In genomic region chr17:40561871-40562611, GRCh38 we compare ENCODE assay signal across 8 cellular contexts.
DNase-seq lines count a peak whose midpoint lies in the region; ATAC-seq and TF ChIP-seq lines count a peak whose summit lies in the region.

No MANE protein-coding gene starts in this region.

- H3K27me3 Mint-ChIP-seq in activated naive CD4-positive, alpha-beta T cell treated with anti-CD3 and anti-CD28 coated beads, Interleukin-2, amount 50 U/mL, for 24 hours = no peaks in the 10 kb centered on the region

- ATAC-seq in GM18517 (IDR thresholded peaks at IDR 0.05; ENCODE audit: unreplicated experiment) (peak; percentile 39), HG02970 (IDR thresholded peaks at IDR 0.05; ENCODE audit: low FRiP score, unreplicated experiment) (no peak)

- H3K4me1 Mint-ChIP-seq in activated naive CD4-positive, alpha-beta T cell treated with anti-CD3 and anti-CD28 coated beads, Interleukin-2, amount 50 U/mL, for 24 hours = peaks cover 79% of the 10 kb centered on the region

- peaks cover 29% of the 10 kb centered on the region for H3K36me3 Mint-ChIP-seq in activated naive CD4-positive, alpha-beta T cell treated with anti-CD3 and anti-CD28 coated beads, Interleukin-2, amount 50 U/mL, for 24 hours

- no peak overlapping the region for H3K4me3 ChIP-seq in retinal pigment epithelial cell (ENCODE audit: low read length)

- in situ Hi-C loops in KBM-7 (cut with MboI; ENCODE audit: low pct_unique_long_range_greater_than_20kb, low sequenced_read_pairs) = no loop called here

- peak; percentile 17 for TF ChIP-seq CTCF in retinal pigment epithelial cell (conservative IDR thresholded peaks at IDR 0.05; ENCODE audit: low read depth, low read length)

- DNase-seq in KBM-7 = peak; percentile 27
- DNase-seq in retinal pigment epithelial cell (ENCODE audit: low read depth) = no peak
- DNase-seq in DMS114 treated with DMSO at 0.1 percent for 48 hours (lab: John Stamatoyannopoulos, UW; ENCODE audit: unreplicated experiment) = no peak
- DNase-seq in C1 segment of cervical spinal cord (lab: John Stamatoyannopoulos, UW) = no peak
- DNase-seq in middle frontal gyrus (ENCODE audit: extremely low spot score, low spot score) = no peak

- H3K4me3 Mint-ChIP-seq in activated naive CD4-positive, alpha-beta T cell treated with anti-CD3 and anti-CD28 coated beads, Interleukin-2, amount 50 U/mL, for 24 hours = peak overlapping the region; percentile 90

- H3K27ac Mint-ChIP-seq in activated naive CD4-positive, alpha-beta T cell treated with anti-CD3 and anti-CD28 coated beads, Interleukin-2, amount 50 U/mL, for 24 hours = peak overlapping the region; percentile 98

- no peaks in the 10 kb centered on the region for H3K9me3 Mint-ChIP-seq in activated naive CD4-positive, alpha-beta T cell treated with anti-CD3 and anti-CD28 coated beads, Interleukin-2, amount 50 U/mL, for 24 hours
